In genomic region chr20:46423882-46424482, GRCh38 we compare ENCODE assay signal across 29 cellular contexts. TPM values are rescaled to one million over a fixed set of nuclear protein-coding genes. Genes with fewer than 3 reads are reported as not detected.
DNase-seq lines count a peak whose midpoint lies in the region; ATAC-seq, FAIRE-seq and TF ChIP-seq lines count a peak whose summit lies in the region.
"Had no signal": no experiment of that assay in that cellular context is flagged by ENCODE, and none has a peak within 500 bp of the region (broad histone marks: within the 10 kb centered on the region; RNA-seq: fewer than 3 reads in every experiment).

No MANE protein-coding gene starts in this region.

- no peak overlapping the region for H4K8ac ChIP-seq in H1 (ENCODE audit: extremely low read depth, insufficient read depth, low read length)

- no peaks in the 10 kb centered on the region for H3K9me3 Mint-ChIP-seq in CD14-positive monocyte
- H3K9me3 Mint-ChIP-seq: activated CD4-positive, alpha-beta memory T cell treated with anti-CD3 and anti-CD28 coated beads, Interleukin-2, amount 10 ng/mL, durations not matched to agents 7 days and 5 days; CD8-positive, alpha-beta T cell; stimulated activated memory B cell treated with anti-CD40 and anti-IgM and Interleukin-4, amounts not matched to agents 10 μg/mL and 1 μg/mL and 100 μg/mL, for 72 hours had no signal

- H3K18ac ChIP-seq in H1 (ENCODE audit: extremely low read depth, low read length), result no peak overlapping the region

- H3K27me3 Mint-ChIP-seq in CD14-positive monocyte (ENCODE audit: low read depth in 3 of 3), result peaks cover 5 to 17% (median 9%) of the 10 kb centered on the region in 3 donors

- H3K4me3 ChIP-seq in H1 (ENCODE audit: extremely low read depth in 1 of 4, insufficient read depth in 2 of 4, low read depth in 3 of 4, low read length in 4 of 4), result no peak overlapping the region
- H3K4me3 ChIP-seq in right atrium auricular region, result no peak overlapping the region
- H3K4me3 ChIP-seq: adrenal gland, body of pancreas, hepatocyte had no signal

- peak; percentile 28 for FAIRE-seq in H1 (lab: Jason Lieb, UNC)
- FAIRE-seq: TTC549 had no signal

- H2AK5ac ChIP-seq in H1 (ENCODE audit: low read depth, low read length), result no peak overlapping the region

- peaks cover 5 to 17% (median 10%) of the 10 kb centered on the region in 4 experiments; a peak in 6 of 7 replicates for H3K4me1 ChIP-seq in H1 (replicated peaks in 1 of 4; ENCODE audit: control insufficient read depth in 3 of 4, insufficient read depth in 4 of 4, low read length in 3 of 4)
- no peaks in the 10 kb centered on the region for H3K4me1 ChIP-seq in right atrium auricular region
- H3K4me1 ChIP-seq: adrenal gland, body of pancreas had no signal

- H2AFZ ChIP-seq in H1 (ENCODE audit: low read length), result peak overlapping the region; percentile 45; the same call in 1 of the 2 replicates
- H2AFZ ChIP-seq: hepatocyte had no signal

- WGBS in H1 (ENCODE audit: extremely low coverage in 1 of 2, insufficient coverage in 1 of 2, insufficient read length in 1 of 2, insufficient replicate concordance in 2 of 2, low coverage in 1 of 2, low lambda C conversion rate in 2 of 2, missing lambda C conversion rate in 1 of 2), 2 experiments, result 79% methylated on average over 2 of the region's 2 CpGs; no CpG with 5 or more reads in 1 of the 2 experiments

- TF ChIP-seq POLR2A in H1 (IDR thresholded peaks at IDR 0.05; ENCODE audit: control extremely low read depth in 1 of 2, low read depth in 2 of 2, low read length in 2 of 2), result no peak

- intact Hi-C loops in CD14-positive monocyte (cut with micrococcal nuclease), result no loop called here

- H3K27ac ChIP-seq in H1 (ENCODE audit: low read depth, low read length) (no peak overlapping the region), right atrium auricular region (no peak overlapping the region)
- H3K27ac ChIP-seq: adrenal gland, body of pancreas, hepatocyte had no signal

- H3K9me3 ChIP-seq in H1 (ENCODE audit: insufficient read depth in 2 of 2, low read depth in 1 of 2, low read length in 1 of 2), result no peaks in the 10 kb centered on the region
- no peaks in the 10 kb centered on the region for H3K9me3 ChIP-seq in right atrium auricular region
- H3K9me3 ChIP-seq: adrenal gland, body of pancreas, SK-N-SH had no signal

- no peak overlapping the region for H2BK20ac ChIP-seq in H1 (ENCODE audit: low read length)

- DNase-seq in ELR (ENCODE audit: low read depth) (peak; percentile 26), NCI-H146 (lab: John Stamatoyannopoulos, UW) (peak; percentile 74), H1 (ENCODE audit: low read depth in 1 of 2, low spot score in 2 of 2) (no peak), iPS-NIHi7 (ENCODE audit: extremely low spot score) (peak; percentile 35), CD14-positive monocyte (ENCODE audit: low spot score) (no peak), GDM1 (lab: John Stamatoyannopoulos, UW) (no peak), right atrium auricular region (ENCODE audit: low spot score) (no peak)
- DNase-seq: activated CD4-positive, alpha-beta memory T cell treated with anti-CD3 and anti-CD28 coated beads, Interleukin-2, amount 10 ng/mL, durations not matched to agents 7 days and 5 days; activated CD8-positive, alpha-beta memory T cell treated with anti-CD3 and anti-CD28 coated beads, Interleukin-2, amount 50 U/mL, for 4 hours; activated naive CD4-positive, alpha-beta T cell treated with Interleukin-2 at 50 U/mL for 16 hours; adrenal gland; body of pancreas; CD8-positive, alpha-beta T cell; cerebellar nuclear complex; dermis blood vessel endothelial cell; DMS 273 treated with DMSO at 0.1 percent for 48 hours; Kasumi-1; left ventricle myocardium superior; NCI-H1092; NCI-H187 treated with DMSO at 0.1 percent for 48 hours; NCI-H510A treated with DMSO at 0.1 percent for 48 hours; SK-N-SH had no signal

- no peak overlapping the region for H3K27ac Mint-ChIP-seq in CD14-positive monocyte
- H3K27ac Mint-ChIP-seq: activated CD4-positive, alpha-beta memory T cell treated with anti-CD3 and anti-CD28 coated beads, Interleukin-2, amount 10 ng/mL, durations not matched to agents 7 days and 5 days; B cell; CD8-positive, alpha-beta T cell; progenitor cell of endocrine pancreas; stimulated activated memory B cell treated with anti-CD40 and anti-IgM and Interleukin-4, amounts not matched to agents 10 μg/mL and 1 μg/mL and 100 μg/mL, for 72 hours had no signal

- no peak overlapping the region for H4K5ac ChIP-seq in H1 (ENCODE audit: insufficient read length, low read depth, low read length)

- H3K79me1 ChIP-seq in H1 (ENCODE audit: low read depth, low read length), result no peaks in the 10 kb centered on the region

- TF ChIP-seq EP300 in H1 (IDR thresholded peaks at IDR 0.05; ENCODE audit: borderline replicate concordance in 1 of 2, low read depth in 2 of 2, low read length in 2 of 2), result no peak

- H3K4me3 Mint-ChIP-seq in CD14-positive monocyte, result no peak overlapping the region
- H3K4me3 Mint-ChIP-seq: activated CD4-positive, alpha-beta memory T cell treated with anti-CD3 and anti-CD28 coated beads, Interleukin-2, amount 10 ng/mL, durations not matched to agents 7 days and 5 days; B cell; CD8-positive, alpha-beta T cell; stimulated activated memory B cell treated with anti-CD40 and anti-IgM and Interleukin-4, amounts not matched to agents 10 μg/mL and 1 μg/mL and 100 μg/mL, for 72 hours had no signal

- H3K56ac ChIP-seq in H1 (replicated peaks; ENCODE audit: insufficient read length, low read depth, low read length), result no peak overlapping the region

- H3K14ac ChIP-seq in H1 (ENCODE audit: insufficient read length), result no peak overlapping the region

- H3K23me2 ChIP-seq in H1 (ENCODE audit: low read depth, low read length), result no peaks in the 10 kb centered on the region

- POLR2A ChIA-PET in H1 (lab: Charles Lee; ENCODE audit: partially characterized antibody), result interaction anchor here (1.2 to 1.3 kb wide), 2 partner anchors 10 kb away, joined by 3 to 4 read pairs; no protein-coding TSS in a partner anchor

- no peak overlapping the region for H2BK15ac ChIP-seq in H1 (ENCODE audit: low read length)

- H3K36me3 ChIP-seq in H1 (ENCODE audit: control insufficient read depth in 2 of 4, insufficient read depth in 4 of 4, low read length in 3 of 4) (no peaks in the 10 kb centered on the region), right atrium auricular region (no peaks in the 10 kb centered on the region)
- H3K36me3 ChIP-seq: adrenal gland had no signal

- H3K4ac ChIP-seq in H1 (replicated peaks; ENCODE audit: insufficient read length, low read depth, low read length), result no peak overlapping the region

- H3K4me2 ChIP-seq in H1 (ENCODE audit: insufficient read depth in 1 of 2, low read depth in 2 of 2, low read length in 2 of 2), result peak overlapping the region; percentile 3 to 26; a peak in 3 of 4 replicates
- H3K4me2 ChIP-seq: hepatocyte, SK-N-SH had no signal

- CTCF ChIA-PET in H1 (lab: Charles Lee; ENCODE audit: partially characterized antibody), result interaction anchor here (0.8 to 6.7 kb wide), 11 partner anchors 9 to 74 kb away, joined by 3 to 47 read pairs (median 4); no protein-coding TSS in a partner anchor

- TF ChIP-seq RAD21 in H1 (IDR thresholded peaks at IDR 0.05 in 1 of 2, conservative IDR thresholded peaks at IDR 0.05 in 1 of 2; ENCODE audit: low read depth in 2 of 2, low read length in 2 of 2), result no peak

- H3K9ac ChIP-seq in H1 (replicated peaks in 1 of 4; ENCODE audit: extremely low read depth in 1 of 4, low read depth in 3 of 4, low read length in 3 of 4), result no peak overlapping the region
- H3K9ac ChIP-seq: SK-N-SH had no signal

- H3K27me3 ChIP-seq in H1 (replicated peaks in 1 of 4; ENCODE audit: control insufficient read depth in 3 of 4, extremely low read depth in 1 of 4, insufficient read depth in 3 of 4, low read length in 3 of 4) (no peaks in the 10 kb centered on the region), right atrium auricular region (no peaks in the 10 kb centered on the region)
- H3K27me3 ChIP-seq: body of pancreas had no signal

- no peaks in the 10 kb centered on the region for H3K79me2 ChIP-seq in H1 (ENCODE audit: control insufficient read depth in 1 of 2, insufficient read depth in 2 of 2, low read length in 2 of 2)
- H3K79me2 ChIP-seq: hepatocyte had no signal

- no peak overlapping the region for H2BK120ac ChIP-seq in H1 (replicated peaks; ENCODE audit: low read depth, low read length)

- H2BK12ac ChIP-seq in H1 (ENCODE audit: low read depth, low read length), result no peak overlapping the region

- no peak overlapping the region for H2BK5ac ChIP-seq in H1 (ENCODE audit: low read depth, low read length)

- no peak for ATAC-seq in HG02571 (IDR thresholded peaks at IDR 0.05; ENCODE audit: unreplicated experiment)
- ATAC-seq: activated CD4-positive, CD25-positive, alpha-beta regulatory T cell treated with anti-CD3 and anti-CD28 coated beads, Interleukin-2, amount 50 U/mL, for 24 hours; body of pancreas; CD8-positive, alpha-beta T cell; left ventricle myocardium superior; stimulated activated memory B cell treated with anti-CD40 and anti-IgM and Interleukin-4, amounts not matched to agents 10 μg/mL and 1 μg/mL and 100 μg/mL, for 72 hours had no signal

- H3K4me1 Mint-ChIP-seq in CD14-positive monocyte, result peaks cover 3% of the 10 kb centered on the region
- H3K4me1 Mint-ChIP-seq: activated CD4-positive, alpha-beta memory T cell treated with anti-CD3 and anti-CD28 coated beads, Interleukin-2, amount 10 ng/mL, durations not matched to agents 7 days and 5 days; B cell; stimulated activated memory B cell treated with anti-CD40 and anti-IgM and Interleukin-4, amounts not matched to agents 10 μg/mL and 1 μg/mL and 100 μg/mL, for 72 hours had no signal

- no peak for TF ChIP-seq CTCF in H1 (IDR thresholded peaks at IDR 0.05; ENCODE audit: control extremely low read depth in 1 of 3, insufficient read depth in 1 of 3, low read depth in 1 of 3, low read length in 3 of 3)
- no peak for TF ChIP-seq CTCF in CD14-positive monocyte (IDR thresholded peaks at IDR 0.05)
- no peak for TF ChIP-seq CTCF in right atrium auricular region (IDR thresholded peaks at IDR 0.05)

- H3K36me3 Mint-ChIP-seq in CD14-positive monocyte, result no peaks in the 10 kb centered on the region
- H3K36me3 Mint-ChIP-seq: CD8-positive, alpha-beta T cell; stimulated activated memory B cell treated with anti-CD40 and anti-IgM and Interleukin-4, amounts not matched to agents 10 μg/mL and 1 μg/mL and 100 μg/mL, for 72 hours had no signal

- H3K23ac ChIP-seq in H1 (ENCODE audit: insufficient read length), result no peak overlapping the region

- H4K20me1 ChIP-seq in H1 (replicated peaks in 1 of 2; ENCODE audit: control insufficient read depth in 1 of 2, insufficient read depth in 2 of 2, low read length in 2 of 2), result no peaks in the 10 kb centered on the region

- H4K91ac ChIP-seq in H1 (replicated peaks; ENCODE audit: insufficient read length, low read length), result no peak overlapping the region

RNA-seq across cellular contexts. Expression of gene ELMO2, which starts 17.6 kb away (rescaled TPM):
- 31.1 and 39.7 TPM in 2 replicates for total RNA-seq in H1 (2021; fragmentation: NEBNext Ultra II Directional; extraction: Animal tissue kit (Norgen Biotek cat#: 25700))
- polyA plus RNA-seq in H1 (2011; rRNA removed), result 34.3 and 35.6 TPM in 2 replicates
- 31.1 TPM for polyA plus RNA-seq in H1 (2011; cell fraction: cytosol; rRNA removed)
- 70.5 TPM for polyA plus RNA-seq in H1 (2011; cell fraction: nucleus; rRNA removed)
- 24.7 to 27.5 TPM (median 25.8 TPM) in 4 replicates for polyA plus RNA-seq in H1 (2012, experiment 1 of 2)
- 12.8 TPM for polyA plus RNA-seq in H1 (2012, experiment 2 of 2)
- polyA plus RNA-seq in H1 (2013, experiment 1 of 2), result 16.7 TPM
- 15.7 TPM for polyA plus RNA-seq in H1 (2013, experiment 2 of 2)
- 62.0 and 68.2 TPM in 2 replicates for polyA minus RNA-seq in H1 (2011; rRNA and poly(A)+ RNA removed)
- polyA minus RNA-seq in H1 (2011; cell fraction: cytosol; rRNA and poly(A)+ RNA removed), result 22.8 TPM
- 38.0 TPM for polyA minus RNA-seq in H1 (2011; cell fraction: nucleus; rRNA and poly(A)+ RNA removed)
- polyA plus RNA-seq in CD14-positive monocyte, result 10 to 100 TPM; 35.3 to 42.3 TPM
- total RNA-seq in right atrium auricular region, result 10 to 100 TPM; 29.4 to 32.7 TPM

Comparison
In these comparisons a context has a peak if more than half of its experiments do, and no peak if none do; other contexts are left out.
1. DNase-seq: peak in ELR (single experiment), NCI-H146 (single experiment) and iPS-NIHi7 (single experiment); none in H1 (0 of 2), CD14-positive monocyte (single experiment), GDM1 (single experiment) and right atrium auricular region (single experiment).